ENCODE assay signal across 28 cellular contexts in the genomic region with DNA sequence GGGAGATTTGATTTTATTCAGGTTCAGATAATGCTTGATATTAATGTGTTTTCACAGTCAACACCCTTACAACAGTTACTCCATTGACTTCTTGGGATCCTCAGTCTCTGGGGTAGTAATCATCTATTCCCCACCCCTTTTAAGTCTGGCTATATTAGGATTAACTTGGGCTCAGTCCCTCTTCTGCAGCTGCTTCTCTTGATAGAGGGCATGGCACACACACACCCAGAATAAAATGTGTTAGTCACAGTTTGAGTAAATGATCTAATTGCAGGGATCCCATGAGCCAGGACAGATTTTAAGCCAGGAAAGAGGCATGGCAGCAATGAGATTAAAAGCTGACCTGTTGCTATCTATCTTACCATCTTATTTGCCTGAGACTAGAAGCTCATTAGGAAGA. TPM values are rescaled to one million over a fixed set of nuclear protein-coding genes. Genes with fewer than 3 reads are reported as not detected.
DNase-seq lines count a peak whose midpoint lies in the region; ATAC-seq, FAIRE-seq and TF ChIP-seq lines count a peak whose summit lies in the region.
"Had no signal": no experiment of that assay in that cellular context is flagged by ENCODE, and none has a peak within 500 bp of the region (broad histone marks: within the 10 kb centered on the region; RNA-seq: fewer than 3 reads in every experiment).

No MANE protein-coding gene starts in this region.

- H3K4me1 ChIP-seq in A549 (peaks cover 32% of the 10 kb centered on the region), mucosa of descending colon (ENCODE audit: low read depth) (peaks cover 28% of the 10 kb centered on the region)

- ATAC-seq in A549 (no peak), esophagus mucosa (peak; percentile 60), mucosa of descending colon (peak; percentile 70), GM18520 (IDR thresholded peaks at IDR 0.05; ENCODE audit: unreplicated experiment) (no peak)
- ATAC-seq: activated CD8-positive, alpha-beta T cell treated with anti-CD3 and anti-CD28 coated beads, Interleukin-2, amount 10 ng/mL, durations not matched to agents 7 days and 5 days; stimulated activated effector memory CD8-positive, alpha-beta T cell treated with anti-CD3 and anti-CD28 coated beads, Interleukin-12 subunit alpha, Interleukin-12 subunit beta, amount 100 ng/mL, for 72 hours had no signal

- no peak for FAIRE-seq in A549 (lab: Jason Lieb, UNC)
- FAIRE-seq in HTR-8/SVneo (lab: Jason Lieb, UNC) = no peak
- FAIRE-seq: colon, GM12891, kidney, RCC 7860, urothelium cell line had no signal

- H3K4me2 ChIP-seq in A549 = 0 out of 3 replicates have a peak overlapping the region, but pooled peaks have one; percentile 3
- H3K4me2 ChIP-seq: BLaER1 treated with 17β-estradiol and CSF1 and Interleukin-3, amounts not matched to agents 10 nM and 100 nM had no signal

- no peak for TF ChIP-seq RAD21 in A549 (conservative IDR thresholded peaks at IDR 0.05 in 1 of 2, IDR thresholded peaks at IDR 0.05 in 1 of 2)

- TF ChIP-seq EP300 in A549 (IDR thresholded peaks at IDR 0.05) = no peak

- no peak for TF ChIP-seq POLR2A in A549 (IDR thresholded peaks at IDR 0.05; ENCODE audit: low read length)

- no peaks in the 10 kb centered on the region for H3K9me3 ChIP-seq in A549
- H3K9me3 ChIP-seq in mucosa of descending colon = no peaks in the 10 kb centered on the region
- H3K9me3 ChIP-seq: esophagus squamous epithelium, spleen had no signal

- POLR2A ChIA-PET in A549 (lab: Yijun Ruan, JAX) = no interaction called here

- intact Hi-C loops in mucosa of descending colon (cut with DNase I, micrococcal nuclease) = no loop called here

- peak in 1 of 2 experiments; percentile 4 for DNase-seq in A549 (ENCODE audit: low read depth in 1 of 2, low spot score in 1 of 2)
- DNase-seq in LoVo (ENCODE audit: low spot score) = peak; percentile 25
- DNase-seq in mucosa of descending colon = peak in 1 of 3 donors; percentile 24
- no peak for DNase-seq in A172 (ENCODE audit: low spot score)
- no peak for DNase-seq in NCI-H1694 (lab: John Stamatoyannopoulos, UW)
- DNase-seq in HTR-8/SVneo (ENCODE audit: insufficient read length, low spot score) = no peak
- DNase-seq: activated CD4-positive, alpha-beta T cell treated with anti-CD3 and anti-CD28 coated beads for 1 hour; activated CD8-positive, alpha-beta T cell treated with anti-CD3 and anti-CD28 coated beads, Interleukin-2, amount 10 ng/mL, durations not matched to agents 7 days and 5 days; activated naive CD4-positive, alpha-beta T cell treated with Interleukin-2 at 50 U/mL for 16 hours; activated T-cell treated with anti-CD3 and anti-CD28 coated beads, Interleukin-2, amount 50 U/mL, for 1 hour; COR-L47; DMS79 treated with DMSO at 0.1 percent for 48 hours; esophagus squamous epithelium; kidney; MM.1S; naive B cell; NCI-H1417 treated with DMSO at 0.1 percent for 48 hours; NCI-H446; spleen; stimulated activated CD4-positive, alpha-beta T cell treated with anti-CD3 and anti-CD28 coated beads, Interleukin-2, amount 100 ng/mL, for 48 hours had no signal

- no peaks in the 10 kb centered on the region for H3K36me3 ChIP-seq in mucosa of descending colon (ENCODE audit: low read depth)
- H3K36me3 ChIP-seq: esophagus squamous epithelium, spleen had no signal

- CTCF ChIA-PET in A549 (lab: Yijun Ruan, JAX) = interaction anchor here (0.8 kb wide), 1 partner anchor 162 kb away, joined by 4 read pairs; no protein-coding TSS in a partner anchor

- no peak overlapping the region for H3K4me3 ChIP-seq in A549
- H3K4me3 ChIP-seq in mucosa of descending colon = no peak overlapping the region
- H3K4me3 ChIP-seq: BLaER1 treated with 17β-estradiol and CSF1 and Interleukin-3, amounts not matched to agents 10 nM and 100 nM; esophagus squamous epithelium; spleen had no signal

- TF ChIP-seq CTCF in A549 (IDR thresholded peaks at IDR 0.05) (no peak), mucosa of descending colon (IDR thresholded peaks at IDR 0.05) (no peak)

- no peak overlapping the region for H3K27ac ChIP-seq in A549
- H3K27ac ChIP-seq: BLaER1 treated with 17β-estradiol and CSF1 and Interleukin-3, amounts not matched to agents 10 nM and 100 nM; esophagus squamous epithelium; spleen had no signal

TF ChIP-seq in A549, 52 proteins besides CTCF, POLR2A, EP300 and RAD21:
- TF ChIP-seq RCOR1 (IDR thresholded peaks at IDR 0.05; ENCODE audit: low read depth, low read length) (no peak), TFCP2L1 (CRISPR knock-in tag; IDR thresholded peaks at IDR 0.05) (no peak), CBX2 (IDR thresholded peaks at IDR 0.05; ENCODE audit: borderline replicate concordance, low read depth) (no peak), FOSB (CRISPR knock-in tag; IDR thresholded peaks at IDR 0.05) (no peak), ZC3H11A (IDR thresholded peaks at IDR 0.05) (no peak), GATA3 (IDR thresholded peaks at IDR 0.05; ENCODE audit: borderline replicate concordance) (no peak)
- TF ChIP-seq, protein P1, sequence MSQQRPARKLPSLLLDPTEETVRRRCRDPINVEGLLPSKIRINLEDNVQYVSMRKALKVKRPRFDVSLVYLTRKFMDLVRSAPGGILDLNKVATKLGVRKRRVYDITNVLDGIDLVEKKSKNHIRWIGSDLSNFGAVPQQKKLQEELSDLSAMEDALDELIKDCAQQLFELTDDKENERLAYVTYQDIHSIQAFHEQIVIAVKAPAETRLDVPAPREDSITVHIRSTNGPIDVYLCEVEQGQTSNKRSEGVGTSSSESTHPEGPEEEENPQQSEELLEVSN (IDR thresholded peaks at IDR 0.05; ENCODE audit: borderline replicate concordance, low read depth) = no peak
TF ChIP-seq in A549: peak in this region for 0.

RNA-seq across cellular contexts. Expression of a gene that starts 53.7 kb away (rescaled TPM):
- polyA plus RNA-seq in A549 (2011; rRNA removed) = 49.0 and 55.9 TPM in 2 replicates
- 10.7 and 11.5 TPM in 2 replicates for polyA plus RNA-seq in A549 (2012; cell fraction: cytosol; rRNA removed)
- polyA plus RNA-seq in A549 (2012; cell fraction: nucleus; rRNA removed) = 18.0 and 18.5 TPM in 2 replicates
- polyA plus RNA-seq in A549 (2017; fragmentation: RNase III; extraction: RNeasy Plus Mini Kit Qiagen cat#74134 plus additional on column Dnase treatment) = 27.9 to 29.9 TPM (median 28.6 TPM) in 3 replicates
- polyA minus RNA-seq in A549 (2011; rRNA and poly(A)+ RNA removed) = 47.1 and 50.0 TPM in 2 replicates
- 26.6 TPM for total RNA-seq in esophagus mucosa
- 10 to 100 TPM in 1 of 3 donors, 1 to 10 TPM in 2; 8.0 to 13.2 (median 9.9) TPM for total RNA-seq in mucosa of descending colon
- total RNA-seq in A172 (2014; rRNA removed; shearing (Covaris generic)) = 1.8 and 3.8 TPM in 2 replicates

Comparison
In these comparisons a context has a peak if more than half of its experiments do, and no peak if none do; other contexts are left out.
1. ATAC-seq: peak in esophagus mucosa (single experiment) and mucosa of descending colon (single experiment); none in A549 (0 of 2) and GM18520 (single experiment).